ENCODE assay signal across 11 cellular contexts in the genomic region with DNA sequence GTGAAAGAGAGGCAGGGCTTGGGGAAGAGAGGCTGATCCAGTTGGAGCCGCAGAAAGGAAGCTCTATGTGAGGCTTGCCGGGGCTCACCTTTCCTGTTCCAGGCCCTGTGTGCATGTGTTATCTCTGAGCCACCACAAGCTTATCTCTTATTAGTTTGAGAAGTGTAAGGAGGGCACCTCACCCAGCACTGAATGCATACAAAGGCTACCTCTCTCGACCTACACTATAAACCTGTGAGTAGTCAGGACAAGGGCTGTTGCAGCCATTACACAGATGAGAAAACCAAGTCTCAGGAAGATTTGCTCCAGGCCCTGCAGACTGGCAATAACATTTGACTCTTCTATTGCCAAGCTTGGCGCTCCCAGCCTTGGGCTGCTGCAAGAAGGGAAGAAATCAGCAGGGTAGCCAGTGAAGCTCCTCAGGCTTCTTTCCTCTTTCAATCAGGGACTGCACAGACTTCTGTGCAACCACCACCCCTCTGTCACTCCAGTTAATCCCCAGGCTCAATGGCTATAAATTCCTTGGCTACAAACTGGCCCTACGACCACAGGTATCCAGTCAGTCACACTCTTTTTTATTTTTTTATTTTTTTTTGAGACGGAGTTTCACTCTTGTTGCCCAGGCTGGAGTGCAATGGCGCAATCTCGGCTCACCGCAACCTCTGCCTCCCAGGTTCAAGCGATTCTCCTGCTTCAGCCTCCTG.
A peak's percentile ranks its signal among the peaks of the same experiment; 100 is the strongest.
DNase-seq lines count a peak whose midpoint lies in the region; ATAC-seq and TF ChIP-seq lines count a peak whose summit lies in the region.
"Had no signal": no experiment of that assay in that cellular context is flagged by ENCODE, and none has a peak within 500 bp of the region (broad histone marks: within the 10 kb centered on the region; RNA-seq: fewer than 3 reads in every experiment).

No MANE protein-coding gene starts in this region.

- ATAC-seq in GM21515 (IDR thresholded peaks at IDR 0.05; ENCODE audit: unreplicated experiment) (no peak), HG02642 (IDR thresholded peaks at IDR 0.05; ENCODE audit: poor library complexity, unreplicated experiment) (no peak)

- WGBS in esophagus muscularis mucosa: 82% methylated on average over 10 of the region's 10 CpGs

- no peaks in the 10 kb centered on the region for H3K9me3 Mint-ChIP-seq in Calu3 (ENCODE audit: low read depth, unreplicated experiment)
- H3K9me3 Mint-ChIP-seq: neural crest cell had no signal

- H2AFZ ChIP-seq in OCI-LY7 (ENCODE audit: low read length): peak overlapping the region; percentile 70; the same call in 1 of the 2 replicates

- H3K27ac Mint-ChIP-seq in Calu3 (ENCODE audit: unreplicated experiment): no peak overlapping the region

- H3K4me2 ChIP-seq in OCI-LY7 (ENCODE audit: low read length): peak overlapping the region; percentile 40

- no peaks in the 10 kb centered on the region for H3K27me3 ChIP-seq in esophagus muscularis mucosa

- H3K36me3 ChIP-seq in OCI-LY7 (ENCODE audit: insufficient read depth, low read length): no peaks in the 10 kb centered on the region
- H3K36me3 ChIP-seq in esophagus muscularis mucosa: no peaks in the 10 kb centered on the region

- peaks cover 61% of the 10 kb centered on the region for H3K4me1 Mint-ChIP-seq in Calu3 (ENCODE audit: low read depth, unreplicated experiment)

- H4K20me1 ChIP-seq in OCI-LY7 (ENCODE audit: insufficient read depth, low read length): no peaks in the 10 kb centered on the region

- intact Hi-C loops in Calu3 (cut with micrococcal nuclease; ENCODE audit: unreplicated experiment) (no loop called here), OCI-LY7 (cut with micrococcal nuclease; ENCODE audit: unreplicated experiment) (no loop called here), esophagus muscularis mucosa (cut with DNase I) (no loop called here)

- TF ChIP-seq CTCF in Calu3 (IDR thresholded peaks at IDR 0.05; ENCODE audit: unreplicated experiment): no peak
- TF ChIP-seq CTCF in OCI-LY7 (conservative IDR thresholded peaks at IDR 0.05; ENCODE audit: low read length): no peak
- no peak for TF ChIP-seq CTCF in esophagus muscularis mucosa (IDR thresholded peaks at IDR 0.05)

- H3K36me3 Mint-ChIP-seq in Calu3 (ENCODE audit: insufficient read depth, unreplicated experiment): no peaks in the 10 kb centered on the region

- no peaks in the 10 kb centered on the region for H3K27me3 Mint-ChIP-seq in Calu3 (ENCODE audit: unreplicated experiment)

- peak; percentile 24 for DNase-seq in Calu3
- DNase-seq in OCI-LY7 (ENCODE audit: low spot score): peak; percentile 23
- no peak for DNase-seq in esophagus muscularis mucosa (ENCODE audit: extremely low spot score)
- no peak for DNase-seq in activated T-cell treated with anti-CD3 and anti-CD28 coated beads, Interleukin-2, amount 50 U/mL, for 1 hour
- no peak for DNase-seq in DMS79 treated with DMSO at 0.1 percent for 48 hours (lab: John Stamatoyannopoulos, UW)
- DNase-seq: foreskin melanocyte, NCI-H1694 had no signal

- H3K27ac ChIP-seq in OCI-LY7 (ENCODE audit: low read depth, low read length, poor library complexity, severe bottlenecking) (no peak overlapping the region), esophagus muscularis mucosa (replicated peaks in 1 of 4) (peak overlapping the region; percentile 70 to 79 (median 75)), skin epidermis (peak overlapping the region in 12 of 21 experiments; percentile 8 to 92 (median 72))

- POLR2A ChIA-PET in OCI-LY7 (lab: Charles Lee): interaction anchor here (0.6 to 1.4 kb wide), 5 partner anchors 14 to 147 kb away, joined by 3 to 5 read pairs (median 3); a partner anchor contains a TSS

- H3K4me1 ChIP-seq in OCI-LY7 (ENCODE audit: insufficient read depth, low read length, poor library complexity, severe bottlenecking) (peaks cover 32% of the 10 kb centered on the region), esophagus muscularis mucosa (peaks cover 38 to 98% (median 78%) of the 10 kb centered on the region in 4 donors)

- H3K4me3 Mint-ChIP-seq in Calu3 (ENCODE audit: low read depth, unreplicated experiment): no peak overlapping the region
- H3K4me3 Mint-ChIP-seq: neural crest cell had no signal

- H3K9me3 ChIP-seq in OCI-LY7 (ENCODE audit: low read length): no peaks in the 10 kb centered on the region
- H3K9me3 ChIP-seq in esophagus muscularis mucosa: no peaks in the 10 kb centered on the region

- no peak overlapping the region for H3K4me3 ChIP-seq in OCI-LY7 (ENCODE audit: low read depth, low read length, poor library complexity, severe bottlenecking)
- no peak overlapping the region for H3K4me3 ChIP-seq in esophagus muscularis mucosa
- H3K4me3 ChIP-seq in skin epidermis: no peak overlapping the region

- CTCF ChIA-PET in Calu3 (lab: Charles Lee): interaction anchor here (0.6 kb wide), 2 partner anchors 12 to 173 kb away, joined by 3 to 5 read pairs; no protein-coding TSS in a partner anchor
- CTCF ChIA-PET in OCI-LY7 (lab: Charles Lee; ENCODE audit: unreplicated experiment): interaction anchor here (0.6 kb wide), 1 partner anchor 58 kb away, joined by 3 read pairs; no protein-coding TSS in a partner anchor

- TF ChIP-seq POLR2A in esophagus muscularis mucosa (IDR thresholded peaks at IDR 0.05; ENCODE audit: low read depth): no peak

- no peak for TF ChIP-seq EP300 in esophagus muscularis mucosa (IDR thresholded peaks at IDR 0.05)

- no TSS peak for BruUV-seq in Calu3 (replicated peaks; lab: Mats Ljungman, UMichigan)
- BruUV-seq in OCI-LY7 (replicated peaks; lab: Mats Ljungman, UMichigan): no TSS peak

- no peaks in the 10 kb centered on the region for H3K9me2 ChIP-seq in OCI-LY7 (ENCODE audit: insufficient read depth, low read length)

- no peaks in the 10 kb centered on the region for H3K79me2 ChIP-seq in OCI-LY7 (ENCODE audit: insufficient read depth, low read depth, low read length)

Comparison
In these comparisons a context has a peak if more than half of its experiments do, and no peak if none do; other contexts are left out.
1. DNase-seq: peak in Calu3 (single experiment) and OCI-LY7 (single experiment); none in esophagus muscularis mucosa (single experiment), activated T-cell treated with anti-CD3 and anti-CD28 coated beads, Interleukin-2, amount 50 U/mL, for 1 hour (single experiment) and DMS79 treated with DMSO at 0.1 percent for 48 hours (single experiment).